ENCODE assay signal across 2 cellular contexts in genomic region chr11:123797065-123797940, GRCh38.
TF ChIP-seq lines count a peak whose summit lies in the region.

No MANE protein-coding gene starts in this region.

TF ChIP-seq in H1, 55 proteins besides CTCF, POLR2A, EP300 and RAD21:
- no peak for TF ChIP-seq KDM1A (IDR thresholded peaks at IDR 0.05; ENCODE audit: borderline replicate concordance, low read length)
TF ChIP-seq in H1: peak in this region for 0.

TF ChIP-seq in HEK293T, 16 proteins besides CTCF, POLR2A, EP300 and RAD21:
- TF ChIP-seq FOXM1 (IDR thresholded peaks at IDR 0.05; ENCODE audit: borderline replicate concordance), result no peak
- no peak for TF ChIP-seq TARDBP (IDR thresholded peaks at IDR 0.05)
- no peak for TF ChIP-seq SP1 (IDR thresholded peaks at IDR 0.05)
- TF ChIP-seq BHLHE40 (IDR thresholded peaks at IDR 0.05; ENCODE audit: borderline replicate concordance), result no peak
- no peak for TF ChIP-seq ELF4 (IDR thresholded peaks at IDR 0.05)
- TF ChIP-seq FOXA1 (IDR thresholded peaks at IDR 0.05), result no peak
- no peak for TF ChIP-seq ARNT (IDR thresholded peaks at IDR 0.05)
- TF ChIP-seq NFRKB (IDR thresholded peaks at IDR 0.05), result no peak
- no peak for TF ChIP-seq SUZ12 (IDR thresholded peaks at IDR 0.05)
- no peak for TF ChIP-seq HDGF (IDR thresholded peaks at IDR 0.05; ENCODE audit: borderline replicate concordance)
- no peak for TF ChIP-seq LEF1 (IDR thresholded peaks at IDR 0.05; ENCODE audit: borderline replicate concordance)
- TF ChIP-seq FOXK2 (IDR thresholded peaks at IDR 0.05), result no peak
- TF ChIP-seq PKNOX1 (IDR thresholded peaks at IDR 0.05), result no peak
